ENCODE assay signal across 11 cellular contexts in the genomic region with DNA sequence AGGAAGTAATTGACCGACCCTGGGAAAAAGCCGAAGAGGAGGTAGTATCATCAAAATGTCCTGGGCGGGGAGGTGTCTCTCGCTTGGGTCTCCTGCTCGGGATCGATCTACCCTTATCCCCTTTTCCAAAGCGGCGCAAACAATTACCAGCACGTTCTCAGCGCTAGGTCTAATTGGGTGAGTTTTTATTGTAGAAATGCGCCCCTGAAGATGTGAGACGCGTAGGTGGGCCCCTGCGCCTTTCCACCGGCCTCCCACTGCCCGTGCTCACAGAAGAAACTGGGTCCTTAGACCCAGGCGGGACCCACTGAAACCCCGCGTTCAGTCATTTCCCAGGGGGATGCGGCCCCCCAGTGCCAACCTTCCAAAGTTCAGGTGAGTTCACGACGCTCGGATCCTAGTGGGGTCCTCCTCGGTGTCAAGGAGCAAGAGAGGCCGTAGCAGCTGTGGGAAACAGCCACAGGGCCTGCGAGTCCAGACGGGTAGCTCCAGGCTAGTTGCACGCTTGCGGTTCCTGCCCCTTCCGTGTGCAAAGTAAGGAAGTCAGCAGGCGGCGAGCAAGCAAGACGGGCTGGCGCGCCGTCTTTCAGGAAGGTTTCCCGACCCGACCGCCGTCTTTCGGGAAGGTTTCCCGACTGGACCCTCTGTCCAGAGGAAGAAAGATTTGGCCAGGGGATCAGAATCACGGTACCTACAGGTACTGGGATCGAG. TPM values are rescaled to one million over a fixed set of nuclear protein-coding genes. Genes with fewer than 3 reads are reported as not detected.
A peak's percentile ranks its signal among the peaks of the same experiment; 100 is the strongest.
DNase-seq lines count a peak whose midpoint lies in the region; ATAC-seq and TF ChIP-seq lines count a peak whose summit lies in the region.
"Had no signal": no experiment of that assay in that cellular context is flagged by ENCODE, and none has a peak within 500 bp of the region (broad histone marks: within the 10 kb centered on the region; RNA-seq: fewer than 3 reads in every experiment).

No MANE protein-coding gene starts in this region.

- no peaks in the 10 kb centered on the region for H3K36me3 ChIP-seq in NT2/D1 (ENCODE audit: insufficient read depth, insufficient read length, low read length)
- peaks cover 17% of the 10 kb centered on the region for H3K36me3 ChIP-seq in osteoblast (ENCODE audit: insufficient read depth, low read length)

- no peak overlapping the region for H2AFZ ChIP-seq in osteoblast (ENCODE audit: low read length)

- no peak overlapping the region for H3K27ac ChIP-seq in osteoblast (ENCODE audit: low read depth, low read length)

- peak overlapping the region; percentile 76 for H3K9ac ChIP-seq in NT2/D1 (ENCODE audit: insufficient read length, low read depth)

- DNase-seq in COLO668 (lab: John Stamatoyannopoulos, UW; ENCODE audit: unreplicated experiment): peak; percentile 21
- no peak for DNase-seq in NT2/D1 (ENCODE audit: low read depth, low spot score)
- DNase-seq in fibroblast of peridontal ligament (ENCODE audit: extremely low read depth): peak; percentile 21
- DNase-seq in osteoblast (ENCODE audit: insufficient read length, low spot score, missing footprints): peak; percentile 87
- DNase-seq in NCI-H187 treated with DMSO at 0.1 percent for 48 hours (lab: John Stamatoyannopoulos, UW): no peak
- no peak for DNase-seq in NCI-H446 treated with DMSO at 0.1 percent for 48 hours (lab: John Stamatoyannopoulos, UW)
- no peak for DNase-seq in activated CD4-positive, alpha-beta T cell treated with anti-CD3 and anti-CD28 coated beads, Interleukin-2, amount 50 U/mL, for 4 hours
- DNase-seq: activated naive CD8-positive, alpha-beta T cell treated with anti-CD3 and anti-CD28 coated beads, Interleukin-2, amount 10 ng/mL, durations not matched to agents 7 days and 5 days had no signal

- H3K4me1 ChIP-seq in NT2/D1 (ENCODE audit: insufficient read depth, insufficient read length): peaks cover 8% of the 10 kb centered on the region
- H3K4me1 ChIP-seq in osteoblast (ENCODE audit: insufficient read depth, low read length): peaks cover 9% of the 10 kb centered on the region

- peaks cover 70% of the 10 kb centered on the region for H3K27me3 ChIP-seq in NT2/D1 (ENCODE audit: insufficient read depth, insufficient read length)
- H3K27me3 ChIP-seq in osteoblast (ENCODE audit: insufficient read depth, low read length): peaks cover 38% of the 10 kb centered on the region

- no peaks in the 10 kb centered on the region for H3K79me2 ChIP-seq in osteoblast (ENCODE audit: insufficient read depth, low read length)

- H3K4me3 ChIP-seq in NT2/D1 (ENCODE audit: insufficient read length, low read depth) (peak overlapping the region; percentile 56), osteoblast (ENCODE audit: insufficient read depth, low read length) (peak overlapping the region; percentile 56)

- TF ChIP-seq CTCF in osteoblast (IDR thresholded peaks at IDR 0.05; ENCODE audit: extremely low read depth, low read depth, low read length): no peak

- peak overlapping the region; percentile 69 for H3K4me2 ChIP-seq in osteoblast (ENCODE audit: insufficient read depth, low read length)

- no peak for ATAC-seq in GM19463 (IDR thresholded peaks at IDR 0.05; ENCODE audit: unreplicated experiment)

- no peaks in the 10 kb centered on the region for H3K9me3 ChIP-seq in NT2/D1 (ENCODE audit: insufficient read depth, low read length)
- no peaks in the 10 kb centered on the region for H3K9me3 ChIP-seq in osteoblast (ENCODE audit: low read depth, low read length)

- peaks cover 31% of the 10 kb centered on the region for H4K20me1 ChIP-seq in osteoblast (ENCODE audit: insufficient read depth, low read length)

RNA-seq across cellular contexts. Expression of a gene that starts 1.5 kb away (rescaled TPM):
- not detected in 2 replicates for total RNA-seq in osteoblast
- total RNA-seq: activated naive CD8-positive, alpha-beta T cell treated with anti-CD3 and anti-CD28 coated beads, Interleukin-2, amount 10 ng/mL, durations not matched to agents 7 days and 5 days; myocyte; T-helper 2 cell treated with Interferon-gamma antibody and Interleukin-4, amounts not matched to agents 100 ng/mL and 5 ng/mL, for 36 hours had no signal

RNA-seq across cellular contexts. Expression of a gene that starts 58.8 kb away (rescaled TPM):
- 58.6 and 61.6 TPM in 2 replicates for total RNA-seq in osteoblast

Comparison
In these comparisons a context has a peak if more than half of its experiments do, and no peak if none do; other contexts are left out.
1. DNase-seq: peak in COLO668 (single experiment), fibroblast of peridontal ligament (single experiment) and osteoblast (single experiment); none in NT2/D1 (single experiment), NCI-H187 treated with DMSO at 0.1 percent for 48 hours (single experiment), NCI-H446 treated with DMSO at 0.1 percent for 48 hours (single experiment) and activated CD4-positive, alpha-beta T cell treated with anti-CD3 and anti-CD28 coated beads, Interleukin-2, amount 50 U/mL, for 4 hours (0 of 2).